Comparison of ENCODE assay signal across 22 cellular contexts in genomic region chr9:15498246-15499018, GRCh38. TPM values are rescaled to one million over a fixed set of nuclear protein-coding genes. Genes with fewer than 3 reads are reported as not detected.
DNase-seq lines count a peak whose midpoint lies in the region; ATAC-seq and TF ChIP-seq lines count a peak whose summit lies in the region.
"Had no signal": no experiment of that assay in that cellular context is flagged by ENCODE, and none has a peak within 500 bp of the region (broad histone marks: within the 10 kb centered on the region; RNA-seq: fewer than 3 reads in every experiment).

No MANE protein-coding gene starts in this region.

- H3K36me3 ChIP-seq in Loucy (ENCODE audit: insufficient read depth, low read length) = peaks cover 78% of the 10 kb centered on the region
- peaks cover 10 to 98% of the 10 kb centered on the region in 2 donors for H3K36me3 ChIP-seq in neuronal stem cell (replicated peaks in 1 of 2; ENCODE audit: control insufficient read depth in 2 of 2, insufficient read depth in 2 of 2, low read length in 2 of 2)
- H3K36me3 ChIP-seq in tibial artery = peaks cover 2 to 6% (median 3%) of the 10 kb centered on the region in 3 donors

- no peak overlapping the region for H3K18ac ChIP-seq in neuronal stem cell (ENCODE audit: low read length)

- no peaks in the 10 kb centered on the region for H3K27me3 Mint-ChIP-seq in activated T-cell treated with anti-CD3 and anti-CD28 coated beads, Interleukin-2, amount 50 U/mL, for 72 hours (ENCODE audit: low read depth)
- H3K27me3 Mint-ChIP-seq in chondrocyte (ENCODE audit: low read depth) = no peaks in the 10 kb centered on the region
- no peaks in the 10 kb centered on the region for H3K27me3 Mint-ChIP-seq in activated T-helper 17 cell treated with anti-CD3 and anti-CD28 coated beads, Interleukin-2, amount 50 U/mL, for 72 hours
- H3K27me3 Mint-ChIP-seq: CD8-positive, alpha-beta memory T cell had no signal

- H3K14ac ChIP-seq in neuronal stem cell (ENCODE audit: low read length) = no peak overlapping the region

- no peak overlapping the region for H3K27ac ChIP-seq in neuronal stem cell (replicated peaks; ENCODE audit: low read length)
- no peak overlapping the region for H3K27ac ChIP-seq in tibial artery

- H3K4me2 ChIP-seq in Loucy (ENCODE audit: low read depth, low read length, poor library complexity, severe bottlenecking) (peak overlapping the region; percentile 56), neuronal stem cell (ENCODE audit: insufficient read depth, low read length, poor library complexity, severe bottlenecking) (no peak overlapping the region)

- H3K79me1 ChIP-seq in neuronal stem cell (ENCODE audit: low read depth, low read length) = peaks cover 12% of the 10 kb centered on the region

- ATAC-seq in activated T-cell treated with anti-CD3 and anti-CD28 coated beads, Interleukin-2, amount 50 U/mL, for 72 hours (replicated peaks in 1 of 2) = no peak
- ATAC-seq in activated T-helper 17 cell treated with anti-CD3 and anti-CD28 coated beads, Interleukin-2, amount 50 U/mL, for 72 hours (replicated peaks) = no peak
- ATAC-seq: GM12878, HepG2 had no signal

- H2BK15ac ChIP-seq in neuronal stem cell (ENCODE audit: low read length) = no peak overlapping the region

- no peaks in the 10 kb centered on the region; the same call in 1 of the 2 replicates for H3F3A ChIP-seq in Loucy (ENCODE audit: low read depth)

- H3K9me3 ChIP-seq in Loucy (ENCODE audit: insufficient read depth, low read depth, low read length) (peaks cover 2% of the 10 kb centered on the region; the same call in 1 of the 2 replicates), neuronal stem cell (replicated peaks in 1 of 2; ENCODE audit: control insufficient read depth in 2 of 2, insufficient read depth in 1 of 2, low read depth in 1 of 2, low read length in 2 of 2) (peaks cover 3 to 12% of the 10 kb centered on the region in 2 donors), tibial artery (no peaks in the 10 kb centered on the region)

- peak overlapping the region; percentile 28 for H3K9ac ChIP-seq in Loucy (ENCODE audit: low read depth, low read length, poor library complexity, severe bottlenecking)
- no peak overlapping the region for H3K9ac ChIP-seq in neuronal stem cell (ENCODE audit: low read depth, low read length, poor library complexity)

- H3K27me3 ChIP-seq in Loucy (ENCODE audit: insufficient read depth, low read length, poor library complexity, severe bottlenecking) = no peaks in the 10 kb centered on the region
- no peaks in the 10 kb centered on the region for H3K27me3 ChIP-seq in neuronal stem cell (ENCODE audit: control insufficient read depth in 3 of 3, insufficient read depth in 3 of 3, low read depth in 1 of 3, low read length in 3 of 3)
- H3K27me3 ChIP-seq in tibial artery = no peaks in the 10 kb centered on the region

- H3K4me3 ChIP-seq in Loucy (ENCODE audit: low read length, poor library complexity, severe bottlenecking) (no peak overlapping the region), neuronal stem cell (ENCODE audit: low read length in 2 of 2) (no peak overlapping the region), tibial artery (no peak overlapping the region)
- H3K4me3 ChIP-seq: GM12878 had no signal

- H3K9me2 ChIP-seq in Loucy (replicated peaks; ENCODE audit: low read depth, low read length) = no peaks in the 10 kb centered on the region

- no peak overlapping the region for H3K4ac ChIP-seq in neuronal stem cell (ENCODE audit: low read length)

- H2BK12ac ChIP-seq in neuronal stem cell (ENCODE audit: low read length) = no peak overlapping the region

- no peak overlapping the region for H2BK5ac ChIP-seq in neuronal stem cell (ENCODE audit: low read length)

- H3K79me2 ChIP-seq in Loucy (ENCODE audit: insufficient read depth, low read length) = peaks cover 100% of the 10 kb centered on the region

- TF ChIP-seq CTCF in Loucy (conservative IDR thresholded peaks at IDR 0.05; ENCODE audit: low read length) = no peak
- TF ChIP-seq CTCF in chondrocyte (IDR thresholded peaks at IDR 0.05) = no peak
- no peak for TF ChIP-seq CTCF in tibial artery (IDR thresholded peaks at IDR 0.05)

- peaks cover 94% of the 10 kb centered on the region for H4K20me1 ChIP-seq in Loucy (ENCODE audit: insufficient read depth, low read length, poor library complexity, severe bottlenecking)

- peaks cover 0 to under 1% of the 10 kb centered on the region in 2 donors for H3K9me3 Mint-ChIP-seq in activated T-cell treated with anti-CD3 and anti-CD28 coated beads, Interleukin-2, amount 50 U/mL, for 72 hours
- H3K9me3 Mint-ChIP-seq in chondrocyte (ENCODE audit: low read depth) = no peaks in the 10 kb centered on the region
- H3K9me3 Mint-ChIP-seq in activated T-helper 17 cell treated with anti-CD3 and anti-CD28 coated beads, Interleukin-2, amount 50 U/mL, for 72 hours = no peaks in the 10 kb centered on the region
- H3K9me3 Mint-ChIP-seq: CD8-positive, alpha-beta memory T cell; HFFc6 had no signal

- no peak overlapping the region for H2AK5ac ChIP-seq in neuronal stem cell (ENCODE audit: low read depth, low read length)

- no peak overlapping the region for H4K91ac ChIP-seq in neuronal stem cell (ENCODE audit: low read depth, low read length, poor library complexity)

- H3K4me1 Mint-ChIP-seq in activated T-cell treated with anti-CD3 and anti-CD28 coated beads, Interleukin-2, amount 50 U/mL, for 72 hours (ENCODE audit: low read depth) = peaks cover 63% of the 10 kb centered on the region
- peaks cover 55% of the 10 kb centered on the region for H3K4me1 Mint-ChIP-seq in chondrocyte (ENCODE audit: low read depth)
- H3K4me1 Mint-ChIP-seq in activated T-helper 17 cell treated with anti-CD3 and anti-CD28 coated beads, Interleukin-2, amount 50 U/mL, for 72 hours = peaks cover 31% of the 10 kb centered on the region

- WGBS in neuronal stem cell (ENCODE audit: extremely low coverage in 2 of 2, insufficient read length in 2 of 2, insufficient replicate concordance in 1 of 2), 2 donors = no CpG with 5 or more reads among the region's 13 CpGs

- no peak overlapping the region for H3K23ac ChIP-seq in neuronal stem cell (ENCODE audit: low read depth, low read length, poor library complexity)

- no peak overlapping the region for H3K4me3 Mint-ChIP-seq in activated T-cell treated with anti-CD3 and anti-CD28 coated beads, Interleukin-2, amount 50 U/mL, for 72 hours
- H3K4me3 Mint-ChIP-seq in chondrocyte (ENCODE audit: unreplicated experiment) = peak overlapping the region; percentile 33
- no peak overlapping the region for H3K4me3 Mint-ChIP-seq in activated T-helper 17 cell treated with anti-CD3 and anti-CD28 coated beads, Interleukin-2, amount 50 U/mL, for 72 hours
- H3K4me3 Mint-ChIP-seq: HFFc6 had no signal

- no peak overlapping the region for H4K8ac ChIP-seq in neuronal stem cell (ENCODE audit: low read depth, low read length)

- no peak for DNase-seq in activated T-cell treated with anti-CD3 and anti-CD28 coated beads, Interleukin-2, amount 50 U/mL, for 72 hours
- DNase-seq in activated T-cell treated with anti-CD3 and anti-CD28 coated beads for 4 hours (no peak), chondrocyte (ENCODE audit: low spot score) (no peak), superior temporal gyrus (ENCODE audit: extremely low spot score) (peak; percentile 10), neuronal stem cell (ENCODE audit: low spot score) (no peak), tibial artery (no peak)
- DNase-seq: CD8-positive, alpha-beta memory T cell; DMS53; EL; HFFc6; KG1; MV-4-11; NCI-H187; NCI-H2107; NCI-H2227 treated with DMSO at 0.1 percent for 48 hours; NCI-H510A treated with DMSO at 0.1 percent for 48 hours; NCI-H82; SHP77 had no signal

- intact Hi-C loops in tibial artery (cut with DNase I; ENCODE audit: low total_unique reads) = no loop called here

- H2AFZ ChIP-seq in Loucy (ENCODE audit: low read length) (no peak overlapping the region), neuronal stem cell (ENCODE audit: low read length) (no peak overlapping the region)

- H3K27ac Mint-ChIP-seq in activated T-cell treated with anti-CD3 and anti-CD28 coated beads, Interleukin-2, amount 50 U/mL, for 72 hours = peak overlapping the region; percentile 60
- H3K27ac Mint-ChIP-seq in chondrocyte (ENCODE audit: unreplicated experiment) = peak overlapping the region; percentile 78
- H3K27ac Mint-ChIP-seq in activated T-helper 17 cell treated with anti-CD3 and anti-CD28 coated beads, Interleukin-2, amount 50 U/mL, for 72 hours = no peak overlapping the region

- H2BK120ac ChIP-seq in neuronal stem cell (ENCODE audit: low read depth, low read length) = no peak overlapping the region

- H3K4me1 ChIP-seq in Loucy (ENCODE audit: insufficient read depth, low read length, poor library complexity, severe bottlenecking) (peaks cover 42% of the 10 kb centered on the region), neuronal stem cell (ENCODE audit: control insufficient read depth in 2 of 2, insufficient read depth in 1 of 2, low read depth in 1 of 2, low read length in 2 of 2) (no peaks in the 10 kb centered on the region), tibial artery (peaks cover 0 to 27% (median 2%) of the 10 kb centered on the region in 4 donors)

- H3K36me3 Mint-ChIP-seq in activated T-cell treated with anti-CD3 and anti-CD28 coated beads, Interleukin-2, amount 50 U/mL, for 72 hours (ENCODE audit: insufficient read depth in 2 of 2) = peaks cover 8 to 27% of the 10 kb centered on the region in 2 donors
- peaks cover 3% of the 10 kb centered on the region for H3K36me3 Mint-ChIP-seq in chondrocyte (ENCODE audit: low read depth)
- H3K36me3 Mint-ChIP-seq in activated T-helper 17 cell treated with anti-CD3 and anti-CD28 coated beads, Interleukin-2, amount 50 U/mL, for 72 hours (ENCODE audit: low read depth) = peaks cover 84% of the 10 kb centered on the region

RNA-seq across cellular contexts. Expression of gene PSIP1, which starts 12.3 kb away (rescaled TPM):
- 100 to 1,000 TPM; 141 to 165 TPM for total RNA-seq in activated T-cell treated with anti-CD3 and anti-CD28 coated beads, Interleukin-2, amount 50 U/mL, for 72 hours
- 40.3 to 54.0 TPM (median 44.6 TPM) in 3 replicates for total RNA-seq in chondrocyte
- polyA plus RNA-seq in neuronal stem cell (2013, experiment 1 of 2) = 354 TPM
- polyA plus RNA-seq in neuronal stem cell (2013, experiment 2 of 2) = 360 TPM
- 100 to 1,000 TPM in 1 of 2 donors, 10 to 100 TPM in 1; 83.9 to 126 TPM for total RNA-seq in activated T-helper 17 cell treated with anti-CD3 and anti-CD28 coated beads, Interleukin-2, amount 50 U/mL, for 72 hours

RNA-seq across cellular contexts. Expression of gene CCDC171, which starts 54.4 kb away (rescaled TPM):
- 1 to 10 TPM; 4.9 to 6.0 TPM for total RNA-seq in activated T-cell treated with anti-CD3 and anti-CD28 coated beads, Interleukin-2, amount 50 U/mL, for 72 hours
- 2.6 to 6.3 TPM (median 3.2 TPM) in 3 replicates for total RNA-seq in chondrocyte
- 1.5 TPM for polyA plus RNA-seq in neuronal stem cell (2013, experiment 1 of 2)
- 1.2 TPM for polyA plus RNA-seq in neuronal stem cell (2013, experiment 2 of 2)
- 1 to 10 TPM; 2.5 to 5.5 TPM for total RNA-seq in activated T-helper 17 cell treated with anti-CD3 and anti-CD28 coated beads, Interleukin-2, amount 50 U/mL, for 72 hours
